Comparison of ENCODE assay signal across 22 cellular contexts in the genomic region with DNA sequence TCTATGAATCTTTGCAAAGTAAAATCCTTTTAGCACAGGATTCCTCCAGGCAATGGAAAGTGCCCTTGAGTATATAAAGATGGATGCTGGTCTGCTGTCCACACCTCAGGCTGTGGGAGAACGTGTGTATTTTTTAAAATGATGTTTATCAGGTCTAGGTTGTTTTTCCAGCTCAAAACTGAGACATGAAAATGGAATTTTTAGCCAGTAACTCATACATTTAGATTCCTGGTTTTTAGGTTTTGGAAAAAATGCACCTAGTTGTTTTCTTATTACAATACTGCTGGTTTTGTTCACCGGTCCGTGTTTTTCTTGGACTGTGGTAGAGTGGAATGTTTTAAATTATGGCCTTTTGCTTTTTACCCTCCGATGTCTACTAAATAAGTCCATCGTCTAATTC.
"Had no signal": no experiment of that assay in that cellular context is flagged by ENCODE, and none has a peak within 500 bp of the region (broad histone marks: within the 10 kb centered on the region; RNA-seq: fewer than 3 reads in every experiment).

No MANE protein-coding gene starts in this region.

- H3K36me3 ChIP-seq: adrenal gland, breast epithelium, upper lobe of right lung had no signal

- H3K36me3 Mint-ChIP-seq: naive thymus-derived CD4-positive, alpha-beta T cell had no signal

- ATAC-seq: naive thymus-derived CD4-positive, alpha-beta T cell; upper lobe of right lung had no signal

- H3K4me1 ChIP-seq: adrenal gland, breast epithelium, upper lobe of right lung had no signal

- H3K4me2 ChIP-seq: hepatocyte had no signal

- DNase-seq: activated CD4-positive, alpha-beta T cell treated with anti-CD3 and anti-CD28 coated beads, Interleukin-2, amount 50 U/mL, for 1 hour; activated CD4-positive, CD25-positive, alpha-beta regulatory T cell; activated naive CD4-positive, alpha-beta T cell treated with anti-CD3 and anti-CD28 coated beads, Interleukin-2, amount 50 U/mL, for 16 hours; activated T-cell treated with anti-CD3 and anti-CD28 coated beads for 4 hours; adrenal gland; dorsolateral prefrontal cortex; endodermal cell; erythroblast; islet precursor cell; naive thymus-derived CD4-positive, alpha-beta T cell; posterior cingulate gyrus; retina; small intestine; stimulated activated CD4-positive, alpha-beta T cell treated with anti-CD3 and anti-CD28 coated beads, Interleukin-4, amount 100 ng/mL, for 4 hours; stimulated activated CD8-positive, alpha-beta memory T cell treated with anti-CD3 and anti-CD28 coated beads, Interleukin-4, amount 100 ng/mL, for 48 hours; stimulated activated naive CD4-positive, alpha-beta T cell treated with Interleukin-2 at 50 U/mL for 16 hours; substantia nigra; SW 1271; upper lobe of right lung had no signal

- H3K9me3 ChIP-seq: adrenal gland, breast epithelium, upper lobe of right lung had no signal

- H2AFZ ChIP-seq: hepatocyte had no signal

- H3K9me3 Mint-ChIP-seq: endodermal cell had no signal

- FAIRE-seq: small intestine, TTC549 had no signal

- H3K4me3 ChIP-seq: adrenal gland, breast epithelium, dorsolateral prefrontal cortex, hepatocyte, upper lobe of right lung had no signal

- H3K27ac Mint-ChIP-seq: endodermal cell; naive thymus-derived CD4-positive, alpha-beta T cell had no signal

- H3K27ac ChIP-seq: adrenal gland, breast epithelium, hepatocyte had no signal

- H3K4me3 Mint-ChIP-seq: endodermal cell; naive thymus-derived CD4-positive, alpha-beta T cell had no signal

- H3K27me3 ChIP-seq: adrenal gland, breast epithelium, hepatocyte, upper lobe of right lung had no signal

- H3K79me2 ChIP-seq: hepatocyte had no signal
